ENCODE assay signal across 15 cellular contexts in genomic region chr3:171781711-171782127, GRCh38. TPM values are rescaled to one million over a fixed set of nuclear protein-coding genes. Genes with fewer than 3 reads are reported as not detected.
A peak's percentile ranks its signal among the peaks of the same experiment; 100 is the strongest.
DNase-seq lines count a peak whose midpoint lies in the region; ATAC-seq, FAIRE-seq and TF ChIP-seq lines count a peak whose summit lies in the region.
"Had no signal": no experiment of that assay in that cellular context is flagged by ENCODE, and none has a peak within 500 bp of the region (broad histone marks: within the 10 kb centered on the region; RNA-seq: fewer than 3 reads in every experiment).

No MANE protein-coding gene starts in this region.

- intact Hi-C loops in sciatic nerve (cut with DNase I): no loop called here

- in situ Hi-C loops in astrocyte of the spinal cord (cut with HindIII; ENCODE audit: low sequenced_read_pairs): no loop called here

- DNase-seq in H54 (ENCODE audit: insufficient read length, low spot score) (peak; percentile 29), astrocyte of the spinal cord (ENCODE audit: low read depth, low spot score) (peak; percentile 84), fibroblast of villous mesenchyme (ENCODE audit: low read depth) (peak; percentile 74), sciatic nerve (ENCODE audit: low spot score) (no peak), NCI-H146 treated with DMSO at 0.1 percent for 48 hours (lab: John Stamatoyannopoulos, UW; ENCODE audit: unreplicated experiment) (no peak), NCI-H2081 treated with DMSO at 0.1 percent for 48 hours (lab: John Stamatoyannopoulos, UW) (no peak)
- DNase-seq in activated naive CD4-positive, alpha-beta T cell treated with anti-CD3 and anti-CD28 coated beads, Interleukin-2, amount 50 U/mL, for 16 hours: no peak
- DNase-seq: activated CD4-positive, alpha-beta T cell treated with anti-CD3 and anti-CD28 coated beads for 48 hours; activated T-cell treated with anti-CD3 and anti-CD28 coated beads for 4 hours; esophagus squamous epithelium; NCI-H2029; ovary had no signal

- no peak for TF ChIP-seq POLR2A in H54 (IDR thresholded peaks at IDR 0.05; ENCODE audit: low read depth, low read length)

- peak; percentile 88 for FAIRE-seq in H54 (lab: Jason Lieb, UNC)

- H3K4me3 ChIP-seq in astrocyte of the spinal cord (ENCODE audit: low read depth, low read length): no peak overlapping the region
- H3K4me3 ChIP-seq in fibroblast of villous mesenchyme (ENCODE audit: low read depth, low read length): no peak overlapping the region
- H3K4me3 ChIP-seq: coronary artery, esophagus squamous epithelium, ovary, thoracic aorta had no signal

- no peak for TF ChIP-seq CTCF in astrocyte of the spinal cord (IDR thresholded peaks at IDR 0.05; ENCODE audit: low read depth, low read length)
- no peak for TF ChIP-seq CTCF in fibroblast of villous mesenchyme (IDR thresholded peaks at IDR 0.05; ENCODE audit: insufficient read depth, low read depth, low read length)

- ATAC-seq in sciatic nerve (peak; percentile 82), HG03342 (IDR thresholded peaks at IDR 0.05; ENCODE audit: unreplicated experiment) (no peak)

RNA-seq across cellular contexts. Expression of gene PLD1, which starts 28.6 kb away (rescaled TPM):
- total RNA-seq in fibroblast of villous mesenchyme (18.0 and 19.4 TPM in 2 replicates), sciatic nerve (36.8 TPM)

Comparison
In these comparisons a context has a peak if more than half of its experiments do, and no peak if none do; other contexts are left out.
1. DNase-seq: peak in H54 (single experiment), astrocyte of the spinal cord (single experiment) and fibroblast of villous mesenchyme (single experiment); none in sciatic nerve (single experiment), NCI-H146 treated with DMSO at 0.1 percent for 48 hours (single experiment), NCI-H2081 treated with DMSO at 0.1 percent for 48 hours (single experiment) and activated naive CD4-positive, alpha-beta T cell treated with anti-CD3 and anti-CD28 coated beads, Interleukin-2, amount 50 U/mL, for 16 hours (single experiment).